1 cellular context compared by ENCODE assay signal in genomic region chr15:33125883-33126535, GRCh38.
TF ChIP-seq lines count a peak whose summit lies in the region.

No MANE protein-coding gene starts in this region.

TF ChIP-seq in H1, 55 proteins besides CTCF, POLR2A, EP300 and RAD21:
- TF ChIP-seq E2F6 (IDR thresholded peaks at IDR 0.05) = no peak
- no peak for TF ChIP-seq RFX5 (IDR thresholded peaks at IDR 0.05; ENCODE audit: borderline replicate concordance, low read depth, low read length)
- no peak for TF ChIP-seq TCF12 (IDR thresholded peaks at IDR 0.05; ENCODE audit: low read depth, low read length)
- no peak for TF ChIP-seq SUZ12 (IDR thresholded peaks at IDR 0.05; ENCODE audit: low read length)
- no peak for TF ChIP-seq CHD1 (IDR thresholded peaks at IDR 0.05; ENCODE audit: low read depth, low read length)
- no peak for TF ChIP-seq EGR1 (IDR thresholded peaks at IDR 0.05; ENCODE audit: borderline replicate concordance, low read depth, low read length)
TF ChIP-seq in H1: peak in this region for 0.
